In the genomic region with DNA sequence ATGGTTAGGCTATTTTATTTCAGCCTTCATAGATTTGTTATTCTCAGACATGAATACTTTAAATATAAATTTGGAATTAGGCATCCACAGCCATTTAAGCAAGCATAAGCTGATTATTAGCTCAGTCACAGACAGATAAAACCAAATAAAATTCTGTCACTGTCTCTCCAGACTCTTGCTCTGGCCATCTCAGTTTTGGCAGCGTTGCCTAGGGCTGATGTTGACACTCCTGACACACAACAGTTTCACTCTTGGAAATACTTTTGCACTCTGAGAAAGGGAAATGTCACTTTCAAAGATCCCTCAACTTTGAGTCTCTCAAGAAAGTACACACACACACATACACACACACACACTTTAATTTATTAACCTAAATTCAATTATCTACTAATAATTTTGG, we compare ENCODE assay signal across 18 cellular contexts.
A peak's percentile ranks its signal among the peaks of the same experiment; 100 is the strongest.
DNase-seq lines count a peak whose midpoint lies in the region; ATAC-seq, FAIRE-seq and TF ChIP-seq lines count a peak whose summit lies in the region.
"Had no signal": no experiment of that assay in that cellular context is flagged by ENCODE, and none has a peak within 500 bp of the region (broad histone marks: within the 10 kb centered on the region; RNA-seq: fewer than 3 reads in every experiment).

No MANE protein-coding gene starts in this region.

- intact Hi-C loops in right cardiac atrium (cut with DNase I) (no loop called here), left cardiac atrium (cut with DNase I) (no loop called here)
- intact Hi-C loops in CD4-positive, alpha-beta T cell (cut with DNase I, micrococcal nuclease), result no loop called here
- intact Hi-C loops in naive thymus-derived CD4-positive, alpha-beta T cell (cut with micrococcal nuclease), result no loop called here

- H3K18ac ChIP-seq in mesenchymal stem cell (ENCODE audit: low read depth in 1 of 2, low read length in 2 of 2), result no peak overlapping the region

- H2BK5ac ChIP-seq in mesenchymal stem cell (ENCODE audit: low read depth, low read length, poor library complexity, severe bottlenecking), result no peak overlapping the region

- H3K4me2 ChIP-seq in mesenchymal stem cell (ENCODE audit: low read length, poor library complexity, severe bottlenecking), result no peak overlapping the region

- H3K79me1 ChIP-seq in mesenchymal stem cell (replicated peaks; ENCODE audit: low read length, poor library complexity, severe bottlenecking), result no peaks in the 10 kb centered on the region

- H2BK120ac ChIP-seq in mesenchymal stem cell (ENCODE audit: low read depth, low read length), result no peak overlapping the region

- DNase-seq in right cardiac atrium (peak; percentile 14 to 31 (median 21)), left cardiac atrium (no peak), NCI-H82 treated with DMSO at 0.1 percent for 48 hours (lab: John Stamatoyannopoulos, UW; ENCODE audit: unreplicated experiment) (peak; percentile 97), mesenchymal stem cell (no peak), frontal cortex (ENCODE audit: low spot score in 2 of 2) (no peak)
- no peak for DNase-seq in CD4-positive, alpha-beta T cell
- no peak for DNase-seq in naive thymus-derived CD4-positive, alpha-beta T cell
- DNase-seq: C1 segment of cervical spinal cord; Caco-2; CD4-positive, CD25-positive, alpha-beta regulatory T cell; DMS153; DND-41; EL; GM23248 had no signal

- H3K27me3 ChIP-seq in right cardiac atrium (ENCODE audit: control insufficient read depth, insufficient read depth), result no peaks in the 10 kb centered on the region
- H3K27me3 ChIP-seq in mesenchymal stem cell (ENCODE audit: control insufficient read depth in 1 of 2, insufficient read depth in 1 of 2, low read length in 2 of 2), result no peaks in the 10 kb centered on the region
- no peaks in the 10 kb centered on the region for H3K27me3 ChIP-seq in CD4-positive, alpha-beta T cell (ENCODE audit: control insufficient read depth, insufficient read depth, low read length)
- H3K27me3 ChIP-seq in naive thymus-derived CD4-positive, alpha-beta T cell (ENCODE audit: control insufficient read depth in 2 of 2, insufficient read depth in 2 of 2, low read length in 2 of 2), result no peaks in the 10 kb centered on the region

- H3K4ac ChIP-seq in mesenchymal stem cell (ENCODE audit: low read depth in 1 of 2, low read length in 2 of 2), result no peak overlapping the region

- no peak overlapping the region for H2AFZ ChIP-seq in mesenchymal stem cell (ENCODE audit: low read depth, low read length)
- H2AFZ ChIP-seq: GM23248 had no signal

- H3K36me3 ChIP-seq in mesenchymal stem cell (ENCODE audit: control insufficient read depth in 1 of 2, insufficient read depth in 2 of 2, low read depth in 1 of 2, low read length in 2 of 2), result no peaks in the 10 kb centered on the region
- H3K36me3 ChIP-seq in naive thymus-derived CD4-positive, alpha-beta T cell (ENCODE audit: control insufficient read depth in 2 of 3, insufficient read depth in 3 of 3, low read length in 3 of 3), result no peaks in the 10 kb centered on the region
- H3K36me3 ChIP-seq: HAP-1 had no signal

- no peak overlapping the region for H3K27ac Mint-ChIP-seq in CD4-positive, alpha-beta T cell
- no peak overlapping the region for H3K27ac Mint-ChIP-seq in naive thymus-derived CD4-positive, alpha-beta T cell
- H3K27ac Mint-ChIP-seq: B cell; CD4-positive, CD25-positive, alpha-beta regulatory T cell had no signal

- POLR2A ChIA-PET in CD4-positive, alpha-beta T cell (lab: Charles Lee), result no interaction called here
- POLR2A ChIA-PET in naive thymus-derived CD4-positive, alpha-beta T cell (lab: Charles Lee), result no interaction called here

- CTCF ChIA-PET in CD4-positive, alpha-beta T cell (lab: Charles Lee), result interaction anchor here (0.5 to 1.0 kb wide), 2 partner anchors 8 to 1018 kb away, joined by 3 read pairs; no protein-coding TSS in a partner anchor
- CTCF ChIA-PET in naive thymus-derived CD4-positive, alpha-beta T cell (lab: Charles Lee), result no interaction called here

- H3K14ac ChIP-seq in mesenchymal stem cell (ENCODE audit: low read length in 2 of 2), result no peak overlapping the region

- H3K36me3 Mint-ChIP-seq in CD4-positive, alpha-beta T cell (ENCODE audit: low read depth), result no peaks in the 10 kb centered on the region
- no peaks in the 10 kb centered on the region for H3K36me3 Mint-ChIP-seq in naive thymus-derived CD4-positive, alpha-beta T cell
- H3K36me3 Mint-ChIP-seq: CD4-positive, CD25-positive, alpha-beta regulatory T cell had no signal

- H3K4me3 ChIP-seq in right cardiac atrium (ENCODE audit: low read length) (no peak overlapping the region), mesenchymal stem cell (ENCODE audit: insufficient read depth in 1 of 2, low read depth in 1 of 2, low read length in 2 of 2) (no peak overlapping the region)
- no peak overlapping the region for H3K4me3 ChIP-seq in naive thymus-derived CD4-positive, alpha-beta T cell (ENCODE audit: low read length)
- H3K4me3 ChIP-seq: GM12878, GM23248, HAP-1 had no signal

- no peak overlapping the region for H3K4me3 Mint-ChIP-seq in CD4-positive, alpha-beta T cell
- H3K4me3 Mint-ChIP-seq in naive thymus-derived CD4-positive, alpha-beta T cell, result no peak overlapping the region
- H3K4me3 Mint-ChIP-seq: B cell; CD4-positive, CD25-positive, alpha-beta regulatory T cell had no signal

- no peaks in the 10 kb centered on the region for H3K4me1 ChIP-seq in right cardiac atrium (ENCODE audit: control insufficient read depth, insufficient read depth, low read length)
- peaks cover 1% of the 10 kb centered on the region for H3K4me1 ChIP-seq in mesenchymal stem cell (ENCODE audit: control insufficient read depth, insufficient read depth, low read depth, low read length)
- H3K4me1 ChIP-seq in naive thymus-derived CD4-positive, alpha-beta T cell (ENCODE audit: control insufficient read depth in 2 of 2, insufficient read depth in 2 of 2, low read length in 2 of 2), result no peaks in the 10 kb centered on the region
- H3K4me1 ChIP-seq: HAP-1 had no signal

- no peak overlapping the region for H3K27ac ChIP-seq in right cardiac atrium (ENCODE audit: low read length)
- H3K27ac ChIP-seq in mesenchymal stem cell (ENCODE audit: low read length, poor library complexity, severe bottlenecking), result no peak overlapping the region
- no peak overlapping the region for H3K27ac ChIP-seq in CD4-positive, alpha-beta T cell (ENCODE audit: low read depth, low read length)
- no peak overlapping the region for H3K27ac ChIP-seq in naive thymus-derived CD4-positive, alpha-beta T cell (ENCODE audit: low read depth, low read length)
- H3K27ac ChIP-seq: GM23248 had no signal

- no peak for TF ChIP-seq CTCF in CD4-positive, alpha-beta T cell (IDR thresholded peaks at IDR 0.05)

- H2AK5ac ChIP-seq in mesenchymal stem cell (ENCODE audit: low read length, severe bottlenecking), result peak overlapping the region; percentile 54

- 15% methylated on average over 1 of the region's 1 CpG for WGBS in right cardiac atrium
- WGBS in mesenchymal stem cell, result 66% methylated on average over 1 of the region's 1 CpG

- H2BK15ac ChIP-seq in mesenchymal stem cell (ENCODE audit: low read depth, poor library complexity, severe bottlenecking), result no peak overlapping the region

- FAIRE-seq in frontal cortex (lab: Jason Lieb, UNC), result no peak
- FAIRE-seq: GM12878, GM19239 had no signal

- no peaks in the 10 kb centered on the region for H3K9me3 ChIP-seq in right cardiac atrium (ENCODE audit: control insufficient read depth, low read length)
- no peaks in the 10 kb centered on the region for H3K9me3 ChIP-seq in mesenchymal stem cell (ENCODE audit: control insufficient read depth, low read length)
- no peaks in the 10 kb centered on the region for H3K9me3 ChIP-seq in CD4-positive, alpha-beta T cell (ENCODE audit: control insufficient read depth, low read length)
- H3K9me3 ChIP-seq in naive thymus-derived CD4-positive, alpha-beta T cell (ENCODE audit: control insufficient read depth in 2 of 3, low read length in 3 of 3), result no peaks in the 10 kb centered on the region
- H3K9me3 ChIP-seq: Caco-2, HAP-1 had no signal

- H3K9ac ChIP-seq in mesenchymal stem cell (ENCODE audit: low read length), result no peak overlapping the region
- H3K9ac ChIP-seq: GM23248 had no signal

- no peak overlapping the region for H2BK12ac ChIP-seq in mesenchymal stem cell (ENCODE audit: low read length in 2 of 2)

- no peak overlapping the region for H4K8ac ChIP-seq in mesenchymal stem cell (ENCODE audit: low read length)

- H3K4me1 Mint-ChIP-seq in CD4-positive, alpha-beta T cell (ENCODE audit: low read depth), result no peaks in the 10 kb centered on the region
- no peaks in the 10 kb centered on the region for H3K4me1 Mint-ChIP-seq in naive thymus-derived CD4-positive, alpha-beta T cell
- H3K4me1 Mint-ChIP-seq: B cell; CD4-positive, CD25-positive, alpha-beta regulatory T cell had no signal

- no peak overlapping the region for H4K91ac ChIP-seq in mesenchymal stem cell (ENCODE audit: low read length)

- H3K27me3 Mint-ChIP-seq in CD4-positive, alpha-beta T cell, result no peaks in the 10 kb centered on the region
- H3K27me3 Mint-ChIP-seq in naive thymus-derived CD4-positive, alpha-beta T cell, result no peaks in the 10 kb centered on the region
- H3K27me3 Mint-ChIP-seq: B cell; CD4-positive, CD25-positive, alpha-beta regulatory T cell had no signal

- ATAC-seq in right cardiac atrium, result peak in 1 of 2 donors; percentile 51
- no peak for ATAC-seq in left cardiac atrium
- ATAC-seq in CD4-positive, alpha-beta T cell (ENCODE audit: poor library complexity), result no peak
- no peak for ATAC-seq in naive thymus-derived CD4-positive, alpha-beta T cell
- ATAC-seq: GM12878 had no signal

- H3K9me3 Mint-ChIP-seq in CD4-positive, alpha-beta T cell, result peaks cover 5% of the 10 kb centered on the region
- peaks cover 0 to 17% (median 3%) of the 10 kb centered on the region in 11 donors for H3K9me3 Mint-ChIP-seq in naive thymus-derived CD4-positive, alpha-beta T cell

- no peak overlapping the region for H3K23ac ChIP-seq in mesenchymal stem cell (ENCODE audit: low read length in 2 of 2)

Comparison
In these comparisons a context has a peak if more than half of its experiments do, and no peak if none do; other contexts are left out.
1. DNase-seq: peak in right cardiac atrium (3 of 3) and NCI-H82 treated with DMSO at 0.1 percent for 48 hours (single experiment); none in left cardiac atrium (single experiment), mesenchymal stem cell (single experiment), CD4-positive, alpha-beta T cell (0 of 10), frontal cortex (0 of 2) and naive thymus-derived CD4-positive, alpha-beta T cell (0 of 9).